In the genomic region with DNA sequence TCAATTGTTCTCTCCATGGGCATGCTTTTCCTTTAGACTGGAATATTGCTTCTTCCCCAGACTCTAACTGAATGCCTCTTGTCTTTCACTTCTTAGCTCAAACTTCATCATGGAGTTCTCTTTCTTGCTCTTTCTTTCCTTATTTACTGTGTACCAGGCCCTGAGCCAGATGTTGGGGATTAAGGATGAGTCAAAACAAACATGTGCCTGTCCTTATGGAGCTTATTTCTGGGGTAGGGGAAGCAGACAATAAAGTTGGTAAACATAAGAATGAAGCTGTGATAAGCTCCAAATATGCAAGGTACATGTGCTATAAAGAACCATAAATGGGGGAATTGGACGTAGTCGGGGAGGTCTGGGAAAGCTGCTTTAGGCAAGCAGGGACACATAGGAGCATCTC, we compare ENCODE assay signal across 30 cellular contexts.
"Had no signal": no experiment of that assay in that cellular context is flagged by ENCODE, and none has a peak within 500 bp of the region (broad histone marks: within the 10 kb centered on the region; RNA-seq: fewer than 3 reads in every experiment).

No MANE protein-coding gene starts in this region.

- H3K4me3 ChIP-seq: colonic mucosa, esophagus squamous epithelium, gastrocnemius medialis, heart left ventricle, hepatocyte, lung, mucosa of descending colon, neural progenitor cell, prostate gland, right atrium auricular region, smooth muscle cell, suprapubic skin, transverse colon, upper lobe of right lung, uterus had no signal

- H3K79me2 ChIP-seq: hepatocyte, parathyroid adenoma had no signal

- H3K36me3 ChIP-seq: colonic mucosa, esophagus squamous epithelium, gastrocnemius medialis, heart left ventricle, neural progenitor cell, prostate gland, right atrium auricular region, suprapubic skin, transverse colon, upper lobe of right lung, uterus had no signal

- DNase-seq: colonic mucosa; effector memory CD4-positive, alpha-beta T cell; erythroblast; esophagus squamous epithelium; foreskin fibroblast; gastrocnemius medialis; heart left ventricle; kidney; mesenchymal stem cell; mucosa of descending colon; naive B cell; stimulated activated CD4-positive, alpha-beta T cell treated with anti-CD3 and anti-CD28 coated beads, Interleukin-12 subunit alpha, Interleukin-12 subunit beta, amount 100 ng/mL, for 4 hours; stimulated activated CD4-positive, alpha-beta T cell treated with anti-CD3 and anti-CD28 coated beads, Interleukin-1b, Interleukin-23, amount 100 ng/mL, for 48 hours; stimulated activated CD4-positive, alpha-beta T cell treated with anti-CD3 and anti-CD28 coated beads, Interleukin-4, amount 100 ng/mL, for 1 hour; stimulated activated CD8-positive, alpha-beta memory T cell treated with anti-CD3 and anti-CD28 coated beads, Interleukin-4, amount 100 ng/mL, for 48 hours; stimulated activated naive CD4-positive, alpha-beta T cell; stimulated activated naive CD8-positive, alpha-beta T cell treated with anti-CD3 and anti-CD28 coated beads, Interleukin-15, amount 100 ng/mL, for 72 hours; transverse colon; upper lobe of right lung; uterus had no signal

- H3K4me1 ChIP-seq: neural progenitor cell had no signal

- FAIRE-seq: endothelial cell of umbilical vein, kidney had no signal

- ATAC-seq: gastrocnemius medialis; heart left ventricle; left lobe of liver; mucosa of descending colon; stimulated activated naive CD8-positive, alpha-beta T cell treated with anti-CD3 and anti-CD28 coated beads, Interleukin-15, amount 100 ng/mL, for 72 hours; upper lobe of right lung had no signal

- H3K9me3 ChIP-seq: colonic mucosa, esophagus squamous epithelium, gastrocnemius medialis, heart left ventricle, mucosa of descending colon, prostate gland, right atrium auricular region, suprapubic skin, transverse colon, upper lobe of right lung, uterus had no signal

- H3K9ac ChIP-seq: neural progenitor cell, parathyroid adenoma had no signal

- H2AFZ ChIP-seq: hepatocyte, neural progenitor cell, parathyroid adenoma had no signal

- H3K27ac ChIP-seq: colonic mucosa, esophagus squamous epithelium, hepatocyte, neural progenitor cell, parathyroid adenoma, prostate gland, right atrium auricular region, suprapubic skin, transverse colon, upper lobe of right lung had no signal

- H3K4me2 ChIP-seq: hepatocyte, neural progenitor cell, smooth muscle cell had no signal

- H3K27me3 ChIP-seq: colonic mucosa, gastrocnemius medialis, heart left ventricle, hepatocyte, neural progenitor cell, right atrium auricular region, transverse colon, upper lobe of right lung, uterus had no signal
